In genomic region chr11:120462825-120463224, GRCh38 we compare ENCODE assay signal across 30 cellular contexts. TPM values are rescaled to one million over a fixed set of nuclear protein-coding genes. Genes with fewer than 3 reads are reported as not detected.
"Had no signal": no experiment of that assay in that cellular context is flagged by ENCODE, and none has a peak within 500 bp of the region (broad histone marks: within the 10 kb centered on the region; RNA-seq: fewer than 3 reads in every experiment).

No MANE protein-coding gene starts in this region.

- DNase-seq: activated CD4-positive, alpha-beta memory T cell treated with anti-CD3 and anti-CD28 coated beads for 36 hours; activated CD4-positive, alpha-beta T cell treated with anti-CD3 and anti-CD28 coated beads for 36 hours; activated CD4-positive, alpha-beta T cell treated with anti-CD3 and anti-CD28 coated beads, Interleukin-2, amount 10 ng/mL, durations not matched to agents 24 days and 14 days; activated CD4-positive, CD25-positive, alpha-beta regulatory T cell; activated CD4-positive, CD25-positive, alpha-beta regulatory T cell treated with anti-CD3 and anti-CD28 coated beads, Interleukin-2, amount 50 U/mL, for 72 hours; activated CD8-positive, alpha-beta memory T cell treated with anti-CD3 and anti-CD28 coated beads, Interleukin-2, amount 10 ng/mL, durations not matched to agents 7 days and 5 days; activated CD8-positive, alpha-beta memory T cell treated with anti-CD3 and anti-CD28 coated beads, Interleukin-2, amount 50 U/mL, for 4 hours; activated CD8-positive, alpha-beta T cell treated with anti-CD3 and anti-CD28 coated beads, Interleukin-2, amount 10 ng/mL, durations not matched to agents 7 days and 5 days; activated effector memory CD4-positive, alpha-beta T cell treated with anti-CD3 and anti-CD28 coated beads, Interleukin-2, amount 50 U/mL, for 16 hours; activated naive CD4-positive, alpha-beta T cell treated with anti-CD3 and anti-CD28 coated beads for 36 hours; activated naive CD8-positive, alpha-beta T cell treated with anti-CD3 and anti-CD28 coated beads for 36 hours; activated naive CD8-positive, alpha-beta T cell treated with anti-CD3 and anti-CD28 coated beads, Interleukin-2, amount 50 U/mL, for 24 hours; activated T-cell treated with anti-CD3 and anti-CD28 coated beads, Interleukin-2, amount 50 U/mL, for 1 hour; activated T-cell treated with anti-CD3 and anti-CD28 coated beads, Interleukin-2, amount 50 U/mL, for 48 hours; central memory CD4-positive, alpha-beta T cell; cerebellar nuclear complex; dorsolateral prefrontal cortex; effector memory CD4-positive, alpha-beta T cell; endodermal cell; foreskin keratinocyte; gastrocnemius medialis; glutamatergic neuron; heart left ventricle; T-helper 2 cell had no signal

- H3K4me1 ChIP-seq: ascending aorta, breast epithelium, foreskin keratinocyte, gastrocnemius medialis, heart left ventricle had no signal

- H3K9me3 ChIP-seq: ascending aorta, breast epithelium, gastrocnemius medialis, heart left ventricle had no signal

- H3K27ac ChIP-seq: ascending aorta, breast epithelium, cardiac muscle cell, coronary artery, dorsolateral prefrontal cortex, foreskin keratinocyte, gastrocnemius medialis, heart left ventricle had no signal

- H3K4me3 ChIP-seq: ascending aorta, breast epithelium, cardiac muscle cell, coronary artery, dorsolateral prefrontal cortex, gastrocnemius medialis, heart left ventricle had no signal

- H3K27me3 ChIP-seq: ascending aorta, breast epithelium, cardiac muscle cell, dorsolateral prefrontal cortex, foreskin keratinocyte, gastrocnemius medialis, heart left ventricle had no signal

RNA-seq across cellular contexts. Expression of gene GRIK4, which starts 48.7 kb away (rescaled TPM):
- total RNA-seq: activated CD4-positive, alpha-beta memory T cell treated with anti-CD3 and anti-CD28 coated beads for 36 hours; activated CD4-positive, alpha-beta T cell treated with anti-CD3 and anti-CD28 coated beads for 36 hours; activated CD8-positive, alpha-beta T cell treated with anti-CD3 and anti-CD28 coated beads, Interleukin-2, amount 10 ng/mL, durations not matched to agents 7 days and 5 days; activated naive CD4-positive, alpha-beta T cell treated with anti-CD3 and anti-CD28 coated beads for 36 hours; activated T-helper 2 cell treated with anti-CD3 and anti-CD28 coated beads, Interferon-gamma antibody, Interleukin-2, Interleukin-4, amounts not matched to agents 10 μg/mL and 5 μg/mL and 100 μg/mL, durations not matched to agents 14 hours and 24 hours and 36 hours; ascending aorta; foreskin keratinocyte; T-helper 1 cell treated with Interleukin-12 subunit alpha and Interleukin-12 subunit beta and Interleukin-4 antibody, amounts not matched to agents 30 ng/mL and 1 ng/mL, for 36 hours had no signal
